Comparison of ENCODE assay signal across 10 cellular contexts in the genomic region with DNA sequence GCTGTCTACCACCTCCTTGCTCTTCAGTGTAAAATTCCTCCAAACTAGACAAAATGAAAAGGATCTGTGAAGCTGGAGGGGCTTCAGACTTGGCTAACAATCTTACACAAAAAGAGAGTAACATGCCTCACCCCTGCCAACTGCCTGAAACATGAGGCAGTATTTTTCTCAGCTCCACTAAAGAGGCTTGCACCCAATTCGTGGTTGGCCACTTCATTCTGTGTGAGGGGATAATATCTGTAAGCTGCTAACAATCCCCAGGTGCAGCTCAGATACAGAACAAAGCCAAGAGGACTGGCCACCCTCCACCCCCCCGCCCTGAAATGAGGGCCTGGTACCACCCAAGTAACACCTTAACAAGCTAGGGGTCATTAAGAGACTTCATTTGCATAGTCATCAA. TPM values are rescaled to one million over a fixed set of nuclear protein-coding genes. Genes with fewer than 3 reads are reported as not detected.
DNase-seq lines count a peak whose midpoint lies in the region; ATAC-seq and TF ChIP-seq lines count a peak whose summit lies in the region.
"Had no signal": no experiment of that assay in that cellular context is flagged by ENCODE, and none has a peak within 500 bp of the region (broad histone marks: within the 10 kb centered on the region; RNA-seq: fewer than 3 reads in every experiment).

No MANE protein-coding gene starts in this region.

- peaks cover 49% of the 10 kb centered on the region for H3K4me1 Mint-ChIP-seq in activated CD4-positive, alpha-beta T cell treated with anti-CD3 and anti-CD28 coated beads, Interleukin-2, amount 10 ng/mL, durations not matched to agents 24 days and 14 days
- peaks cover 20% of the 10 kb centered on the region for H3K4me1 Mint-ChIP-seq in activated CD4-positive, alpha-beta T cell treated with anti-CD3 and anti-CD28 coated beads for 36 hours
- H3K4me1 Mint-ChIP-seq in WTC11: peaks cover 56% of the 10 kb centered on the region
- peaks cover 24% of the 10 kb centered on the region for H3K4me1 Mint-ChIP-seq in neural crest cell

- CTCF ChIA-PET in activated CD4-positive, alpha-beta T cell treated with anti-CD3 and anti-CD28 coated beads for 36 hours (lab: Charles Lee): interaction anchor here (2.4 kb wide), 1 partner anchor 98 kb away, joined by 8 read pairs; no protein-coding TSS in a partner anchor
- CTCF ChIA-PET in WTC11 (lab: Charles Lee): interaction anchor here (0.5 to 4.4 kb wide), 19 partner anchors 8 to 126 kb away, joined by 3 to 30 read pairs (median 4); no protein-coding TSS in a partner anchor

- no peaks in the 10 kb centered on the region for H3K9me3 Mint-ChIP-seq in activated CD4-positive, alpha-beta T cell treated with anti-CD3 and anti-CD28 coated beads, Interleukin-2, amount 10 ng/mL, durations not matched to agents 24 days and 14 days
- H3K9me3 Mint-ChIP-seq in activated CD4-positive, alpha-beta T cell treated with anti-CD3 and anti-CD28 coated beads for 36 hours (ENCODE audit: low read depth): no peaks in the 10 kb centered on the region
- H3K9me3 Mint-ChIP-seq in WTC11 (no peaks in the 10 kb centered on the region), neural crest cell (no peaks in the 10 kb centered on the region)

- 36% methylated on average over 2 of the region's 2 CpGs for WGBS in HUES64
- 52 to 74% (median 63%) methylated on average over 2 of the region's 2 CpGs for WGBS in stomach, 5 donors

- no peak overlapping the region for H3K27ac Mint-ChIP-seq in activated CD4-positive, alpha-beta T cell treated with anti-CD3 and anti-CD28 coated beads, Interleukin-2, amount 10 ng/mL, durations not matched to agents 24 days and 14 days
- no peak overlapping the region for H3K27ac Mint-ChIP-seq in activated CD4-positive, alpha-beta T cell treated with anti-CD3 and anti-CD28 coated beads for 36 hours
- H3K27ac Mint-ChIP-seq in WTC11 (peak overlapping the region; percentile 74), neural crest cell (ENCODE audit: unreplicated experiment) (no peak overlapping the region)

- no peak for DNase-seq in activated CD4-positive, alpha-beta T cell treated with anti-CD3 and anti-CD28 coated beads, Interleukin-2, amount 10 ng/mL, durations not matched to agents 24 days and 14 days
- DNase-seq in activated CD4-positive, alpha-beta T cell treated with anti-CD3 and anti-CD28 coated beads for 36 hours: no peak
- DNase-seq in WTC11 (ENCODE audit: low spot score) (no peak), neural crest cell (ENCODE audit: low read depth, low spot score) (no peak), SW 1271 (lab: John Stamatoyannopoulos, UW) (no peak), stomach (no peak), mucosa of gallbladder (ENCODE audit: low spot score) (no peak)

- H3K36me3 ChIP-seq in HUES64 (ENCODE audit: insufficient read depth, low read length): no peaks in the 10 kb centered on the region
- no peaks in the 10 kb centered on the region for H3K36me3 ChIP-seq in stomach
- H3K36me3 ChIP-seq: gastroesophageal sphincter, HAP-1 had no signal

- no peak for TF ChIP-seq EP300 in stomach (IDR thresholded peaks at IDR 0.05)

- H3K27me3 Mint-ChIP-seq in activated CD4-positive, alpha-beta T cell treated with anti-CD3 and anti-CD28 coated beads, Interleukin-2, amount 10 ng/mL, durations not matched to agents 24 days and 14 days: peaks cover 34% of the 10 kb centered on the region
- H3K27me3 Mint-ChIP-seq in activated CD4-positive, alpha-beta T cell treated with anti-CD3 and anti-CD28 coated beads for 36 hours: peaks cover 55% of the 10 kb centered on the region
- peaks cover 2% of the 10 kb centered on the region; the same call in 1 of the 2 replicates for H3K27me3 Mint-ChIP-seq in WTC11 (ENCODE audit: low read depth)
- H3K27me3 Mint-ChIP-seq in neural crest cell (ENCODE audit: low read depth): peaks cover 36% of the 10 kb centered on the region

- peaks cover 13% of the 10 kb centered on the region for H3K36me3 Mint-ChIP-seq in activated CD4-positive, alpha-beta T cell treated with anti-CD3 and anti-CD28 coated beads, Interleukin-2, amount 10 ng/mL, durations not matched to agents 24 days and 14 days (ENCODE audit: low read depth)
- no peaks in the 10 kb centered on the region for H3K36me3 Mint-ChIP-seq in activated CD4-positive, alpha-beta T cell treated with anti-CD3 and anti-CD28 coated beads for 36 hours (ENCODE audit: low read depth)
- H3K36me3 Mint-ChIP-seq in WTC11 (no peaks in the 10 kb centered on the region), neural crest cell (ENCODE audit: low read depth) (no peaks in the 10 kb centered on the region)

- POLR2A ChIA-PET in activated CD4-positive, alpha-beta T cell treated with anti-CD3 and anti-CD28 coated beads for 36 hours (lab: Charles Lee): interaction anchor here (0.6 to 1.3 kb wide), 2 partner anchors 16 to 22 kb away, joined by 4 to 7 read pairs; no protein-coding TSS in a partner anchor
- POLR2A ChIA-PET in WTC11 (lab: Charles Lee): interaction anchor here (0.9 to 1.2 kb wide), 2 partner anchors 26 to 102 kb away, joined by 4 read pairs; no protein-coding TSS in a partner anchor

- ATAC-seq in activated CD4-positive, alpha-beta T cell treated with anti-CD3 and anti-CD28 coated beads for 36 hours: no peak
- no peak for ATAC-seq in WTC11
- ATAC-seq: gastroesophageal sphincter had no signal

- H3K27me3 ChIP-seq in HUES64 (ENCODE audit: insufficient read depth, low read length) (peaks cover 20% of the 10 kb centered on the region; the same call in 1 of the 2 replicates), stomach (peaks cover 0 to 34% (median 0%) of the 10 kb centered on the region in 3 donors)
- H3K27me3 ChIP-seq: gastroesophageal sphincter had no signal

- H3K27ac ChIP-seq in HUES64 (ENCODE audit: low read depth, low read length) (no peak overlapping the region), stomach (no peak overlapping the region)
- H3K27ac ChIP-seq: gastroesophageal sphincter had no signal

- intact Hi-C loops in activated CD4-positive, alpha-beta T cell treated with anti-CD3 and anti-CD28 coated beads, Interleukin-2, amount 10 ng/mL, durations not matched to agents 24 days and 14 days (cut with micrococcal nuclease): no loop called here
- intact Hi-C loops in activated CD4-positive, alpha-beta T cell treated with anti-CD3 and anti-CD28 coated beads for 36 hours (cut with DNase I, micrococcal nuclease): loop anchor here (5.0 kb wide), 2 partner anchors 98 to 127 kb away; no protein-coding TSS in a partner anchor
- intact Hi-C loops in stomach (cut with DNase I; ENCODE audit: low total_unique reads): loop anchor here (10.0 kb wide), 1 partner anchor 90 kb away; no protein-coding TSS in a partner anchor

- no peak for TF ChIP-seq POLR2A in stomach (IDR thresholded peaks at IDR 0.05)

- H3K4me1 ChIP-seq in HUES64 (ENCODE audit: insufficient read depth, low read length): peaks cover 40% of the 10 kb centered on the region
- peaks cover 9 to 38% (median 22%) of the 10 kb centered on the region in 4 donors for H3K4me1 ChIP-seq in stomach

- H3K9ac ChIP-seq in HUES64 (ENCODE audit: low read depth, low read length): no peak overlapping the region

- H3K9me3 ChIP-seq in HUES64 (ENCODE audit: insufficient read depth, low read depth, low read length) (no peaks in the 10 kb centered on the region), stomach (no peaks in the 10 kb centered on the region)
- H3K9me3 ChIP-seq: gastroesophageal sphincter, HAP-1 had no signal

- peak overlapping the region; percentile 96 for H3K4me3 ChIP-seq in HUES64 (ENCODE audit: low read length)
- no peak overlapping the region for H3K4me3 ChIP-seq in stomach

- H3K4me3 Mint-ChIP-seq in activated CD4-positive, alpha-beta T cell treated with anti-CD3 and anti-CD28 coated beads, Interleukin-2, amount 10 ng/mL, durations not matched to agents 24 days and 14 days: peak overlapping the region; percentile 96
- H3K4me3 Mint-ChIP-seq in activated CD4-positive, alpha-beta T cell treated with anti-CD3 and anti-CD28 coated beads for 36 hours: no peak overlapping the region
- H3K4me3 Mint-ChIP-seq in WTC11 (peak overlapping the region; percentile 100), neural crest cell (peak overlapping the region; percentile 89)

- TF ChIP-seq CTCF in WTC11 (IDR thresholded peaks at IDR 0.05) (no peak), neural crest cell (conservative IDR thresholded peaks at IDR 0.05) (no peak), stomach (IDR thresholded peaks at IDR 0.05) (no peak)

TF ChIP-seq in WTC11, 78 proteins besides CTCF, POLR2A, EP300 and RAD21 (continues in another document):
- TF ChIP-seq, protein P1, sequence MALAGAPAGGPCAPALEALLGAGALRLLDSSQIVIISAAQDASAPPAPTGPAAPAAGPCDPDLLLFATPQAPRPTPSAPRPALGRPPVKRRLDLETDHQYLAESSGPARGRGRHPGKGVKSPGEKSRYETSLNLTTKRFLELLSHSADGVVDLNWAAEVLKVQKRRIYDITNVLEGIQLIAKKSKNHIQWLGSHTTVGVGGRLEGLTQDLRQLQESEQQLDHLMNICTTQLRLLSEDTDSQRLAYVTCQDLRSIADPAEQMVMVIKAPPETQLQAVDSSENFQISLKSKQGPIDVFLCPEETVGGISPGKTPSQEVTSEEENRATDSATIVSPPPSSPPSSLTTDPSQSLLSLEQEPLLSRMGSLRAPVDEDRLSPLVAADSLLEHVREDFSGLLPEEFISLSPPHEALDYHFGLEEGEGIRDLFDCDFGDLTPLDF (CRISPR knock-in tag; IDR thresholded peaks at IDR 0.05): no peak
- TF ChIP-seq, protein P2, sequence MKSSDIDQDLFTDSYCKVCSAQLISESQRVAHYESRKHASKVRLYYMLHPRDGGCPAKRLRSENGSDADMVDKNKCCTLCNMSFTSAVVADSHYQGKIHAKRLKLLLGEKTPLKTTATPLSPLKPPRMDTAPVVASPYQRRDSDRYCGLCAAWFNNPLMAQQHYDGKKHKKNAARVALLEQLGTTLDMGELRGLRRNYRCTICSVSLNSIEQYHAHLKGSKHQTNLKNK (CRISPR knock-in tag; IDR thresholded peaks at IDR 0.05): no peak
- TF ChIP-seq GTF2I (CRISPR knock-in tag; conservative IDR thresholded peaks at IDR 0.05): no peak

RNA-seq across cellular contexts. Expression of a gene that starts 2.8 kb away (rescaled TPM):
- total RNA-seq in activated CD4-positive, alpha-beta T cell treated with anti-CD3 and anti-CD28 coated beads, Interleukin-2, amount 10 ng/mL, durations not matched to agents 24 days and 14 days: 8.6 and 9.4 TPM in 2 replicates
- total RNA-seq in activated CD4-positive, alpha-beta T cell treated with anti-CD3 and anti-CD28 coated beads for 36 hours: 1 to 10 TPM; 2.2 to 2.5 TPM
- 15.0 TPM for polyA plus RNA-seq in HUES64 (2013, experiment 1 of 2)
- polyA plus RNA-seq in HUES64 (2013, experiment 2 of 2): 13.4 TPM
- total RNA-seq in WTC11 (2021) (14.0 to 19.7 TPM (median 15.5 TPM) in 3 replicates), neural crest cell (4.9 and 5.5 TPM in 2 replicates), stomach (10 to 100 TPM in 1 of 5 donors, 1 to 10 TPM in 2, under 1 TPM in 2; 0.45 to 15.1 (median 1.8) TPM), mucosa of gallbladder (8.7 TPM)
- polyA plus RNA-seq in stomach: 1 to 10 TPM in 2 of 3 donors, under 1 TPM in 1; 0.88 to 5.7 (median 2.3) TPM
